ENCODE assay signal across 1 cellular context in the genomic region with DNA sequence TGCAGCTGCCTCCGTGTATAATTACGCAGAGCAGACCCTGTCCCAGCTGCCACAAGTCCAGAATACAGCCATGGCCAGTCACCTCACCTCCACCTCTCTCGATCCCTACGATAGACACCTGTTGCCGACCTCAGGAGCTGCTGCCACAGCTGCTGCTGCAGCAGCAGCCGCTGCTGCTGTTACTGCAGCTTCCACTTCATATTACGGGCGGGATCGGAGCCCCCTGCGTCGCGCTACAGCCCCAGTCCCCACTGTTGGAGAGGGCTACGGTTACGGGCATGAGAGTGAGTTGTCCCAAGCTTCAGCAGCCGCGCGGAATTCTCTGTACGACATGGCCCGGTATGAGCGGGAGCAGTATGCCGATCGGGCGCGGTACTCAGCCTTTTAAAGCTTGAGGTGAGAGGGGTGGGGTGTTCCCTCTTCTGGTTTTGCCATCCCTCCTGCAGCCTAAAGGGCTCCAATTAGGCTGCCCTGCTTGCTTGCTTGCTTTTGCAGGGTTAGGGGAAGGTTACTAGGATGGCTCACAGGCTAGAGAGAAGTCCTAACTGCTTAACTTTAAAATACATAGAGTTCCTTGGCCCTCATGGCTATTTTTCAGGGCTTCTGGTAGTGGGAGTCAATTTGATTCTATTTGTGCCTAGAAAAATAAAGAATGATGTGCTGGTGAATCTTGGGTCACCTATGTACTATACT.
TF ChIP-seq lines count a peak whose summit lies in the region.

No MANE protein-coding gene starts in this region.

TF ChIP-seq in H1, 55 proteins besides CTCF, POLR2A, EP300 and RAD21:
- TF ChIP-seq RXRA (IDR thresholded peaks at IDR 0.05; ENCODE audit: insufficient read depth, low read depth, low read length) (no peak), RBBP5 (IDR thresholded peaks at IDR 0.05; ENCODE audit: borderline replicate concordance, low read depth, low read length) (no peak), ATF3 (IDR thresholded peaks at IDR 0.05; ENCODE audit: insufficient read depth, low read depth, low read length) (no peak), TAF7 (optimal IDR thresholded peaks at IDR 0.05; ENCODE audit: borderline replicate concordance, low read depth, low read length) (no peak), SP2 (IDR thresholded peaks at IDR 0.05; ENCODE audit: low read length) (no peak), BCL11A (IDR thresholded peaks at IDR 0.05; ENCODE audit: low read depth in 2 of 2, low read length in 2 of 2) (no peak), TCF12 (IDR thresholded peaks at IDR 0.05; ENCODE audit: low read depth, low read length) (no peak), JUND (IDR thresholded peaks at IDR 0.05; ENCODE audit: low read length) (no peak), NANOG (IDR thresholded peaks at IDR 0.05; ENCODE audit: insufficient read depth, low read depth, low read length, poor library complexity, severe bottlenecking) (no peak), SIRT6 (IDR thresholded peaks at IDR 0.05; ENCODE audit: low read length) (no peak), PHF8 (conservative IDR thresholded peaks at IDR 0.05; ENCODE audit: low read depth, low read length) (no peak), KDM4A (IDR thresholded peaks at IDR 0.05; ENCODE audit: low read depth, low read length, severe bottlenecking) (no peak), RFX5 (IDR thresholded peaks at IDR 0.05; ENCODE audit: borderline replicate concordance, low read depth, low read length) (no peak), GTF2F1 (IDR thresholded peaks at IDR 0.05; ENCODE audit: borderline replicate concordance, low read depth, low read length) (no peak), HDAC2 (IDR thresholded peaks at IDR 0.05; ENCODE audit: borderline replicate concordance in 1 of 2, low read depth in 2 of 2, low read length in 2 of 2) (no peak)
